ENCODE assay signal across 8 cellular contexts in the genomic region with DNA sequence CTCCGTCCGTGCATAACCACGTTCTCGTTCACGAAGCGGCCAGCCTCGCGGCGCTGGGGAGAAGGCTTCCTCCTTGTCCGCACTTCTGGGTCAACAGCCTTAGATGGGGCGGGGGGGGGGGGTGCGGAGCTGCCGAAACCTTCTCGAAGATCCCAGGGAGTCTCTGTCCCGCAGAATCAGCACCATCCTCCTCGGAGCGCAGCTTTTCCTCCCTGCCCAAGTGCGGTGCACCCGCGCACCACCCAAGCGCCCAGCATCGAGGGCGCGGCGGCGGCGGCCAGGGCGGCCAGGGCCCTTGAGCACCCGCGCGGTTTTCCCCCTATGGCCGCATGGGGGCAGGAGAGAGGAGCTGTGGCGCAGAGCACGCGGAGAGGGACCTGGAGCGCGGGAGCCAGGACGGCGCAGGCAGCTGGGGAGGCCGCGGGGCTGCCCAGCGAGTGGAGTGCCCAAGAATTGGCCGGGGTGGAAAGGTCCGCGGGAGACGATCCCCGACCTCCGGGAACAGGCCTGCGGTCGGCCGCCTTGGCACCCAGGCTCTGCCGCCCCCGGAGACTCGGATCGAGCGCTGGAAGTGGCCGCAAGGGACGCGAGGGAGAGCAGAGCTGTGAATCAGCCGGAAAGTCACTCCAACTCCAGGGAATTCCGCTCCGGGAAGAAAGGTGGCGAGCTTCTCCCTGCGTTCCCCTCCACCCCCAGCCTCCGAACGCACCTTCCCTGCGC. TPM values are rescaled to one million over a fixed set of nuclear protein-coding genes. Genes with fewer than 3 reads are reported as not detected.
DNase-seq lines count a peak whose midpoint lies in the region; TF ChIP-seq lines count a peak whose summit lies in the region.

No MANE protein-coding gene starts in this region.

- TF ChIP-seq POLR2A in transverse colon (IDR thresholded peaks at IDR 0.05): no peak

- peaks cover 2% of the 10 kb centered on the region for H3K9me3 Mint-ChIP-seq in activated naive CD8-positive, alpha-beta T cell treated with anti-CD3 and anti-CD28 coated beads for 36 hours

- peak overlapping the region; percentile 75 for H3K4me2 ChIP-seq in parathyroid adenoma (ENCODE audit: low read length)

- DNase-seq in AG08395 (ENCODE audit: low spot score): peak; percentile 92
- peak; percentile 49 for DNase-seq in GM19238 (ENCODE audit: insufficient read length, low spot score)
- peak; percentile 78 to 87 for DNase-seq in SJCRH30
- peak; percentile 69 for DNase-seq in activated naive CD8-positive, alpha-beta T cell treated with anti-CD3 and anti-CD28 coated beads for 36 hours
- peak; percentile 75 to 90 for DNase-seq in cardiac muscle cell (ENCODE audit: low read depth in 1 of 2, low spot score in 1 of 2)
- peak; percentile 83 for DNase-seq in transverse colon

- H3K79me2 ChIP-seq in parathyroid adenoma: no peaks in the 10 kb centered on the region

- peak overlapping the region; percentile 67 for H3K4me3 ChIP-seq in HUES6 (ENCODE audit: low read depth, low read length)
- H3K4me3 ChIP-seq in SJCRH30: peak overlapping the region; percentile 59
- peak overlapping the region; percentile 31 for H3K4me3 ChIP-seq in cardiac muscle cell
- peak overlapping the region; percentile 36 for H3K4me3 ChIP-seq in parathyroid adenoma (ENCODE audit: low read depth, low read length)
- H3K4me3 ChIP-seq in transverse colon: peak overlapping the region in 3 of 4 donors; percentile 16 to 54 (median 31)

- peak overlapping the region; percentile 94 for H2AFZ ChIP-seq in parathyroid adenoma

- H3K36me3 Mint-ChIP-seq in activated naive CD8-positive, alpha-beta T cell treated with anti-CD3 and anti-CD28 coated beads for 36 hours: no peaks in the 10 kb centered on the region

- H3K27me3 ChIP-seq in HUES6 (ENCODE audit: control insufficient read depth, insufficient read depth, low read length) (peaks cover 58% of the 10 kb centered on the region), SJCRH30 (peaks cover 5% of the 10 kb centered on the region; the same call in 1 of the 2 replicates), cardiac muscle cell (peaks cover 83% of the 10 kb centered on the region), parathyroid adenoma (ENCODE audit: control insufficient read depth, insufficient read depth, low read length) (peaks cover 5% of the 10 kb centered on the region), transverse colon (peaks cover 85% of the 10 kb centered on the region)

- H3K9ac ChIP-seq in HUES6 (ENCODE audit: low read length) (peak overlapping the region; percentile 75), parathyroid adenoma (no peak overlapping the region)

- H3K27ac Mint-ChIP-seq in activated naive CD8-positive, alpha-beta T cell treated with anti-CD3 and anti-CD28 coated beads for 36 hours: no peak overlapping the region

- H3K4me1 ChIP-seq in HUES6 (ENCODE audit: control insufficient read depth, insufficient read depth, low read length) (peaks cover 24% of the 10 kb centered on the region), SJCRH30 (peaks cover 8% of the 10 kb centered on the region; the same call in 1 of the 2 replicates), cardiac muscle cell (ENCODE audit: low read depth) (no peaks in the 10 kb centered on the region), parathyroid adenoma (no peaks in the 10 kb centered on the region), transverse colon (peaks cover 0 to 14% (median 10%) of the 10 kb centered on the region in 4 donors)

- peaks cover 99% of the 10 kb centered on the region for H3K27me3 Mint-ChIP-seq in activated naive CD8-positive, alpha-beta T cell treated with anti-CD3 and anti-CD28 coated beads for 36 hours

- H3K27ac ChIP-seq in HUES6 (ENCODE audit: low read depth, low read length) (no peak overlapping the region), SJCRH30 (peak overlapping the region; percentile 22; the same call in 1 of the 2 replicates), cardiac muscle cell (no peak overlapping the region), parathyroid adenoma (no peak overlapping the region), transverse colon (peak overlapping the region in 1 of 4 donors; percentile 27)

- in situ Hi-C loops in transverse colon (cut with MboI; ENCODE audit: low pct_ligation_motif_present in 1 of 4, low pct_unique_long_range_greater_than_20kb in 1 of 4, low sequenced_read_pairs in 3 of 4): loop anchor here in 3 of 4 donors (10.0 to 25.0 kb wide), 2 partner anchors 221 to 229 kb away; partner anchors contain the start of gene FOXD1 (in 3 of the 3)

- H3K9me3 ChIP-seq in HUES6 (ENCODE audit: control insufficient read depth, insufficient read depth, low read depth, low read length): no peaks in the 10 kb centered on the region
- H3K9me3 ChIP-seq in SJCRH30 (replicated peaks): peaks cover 3% of the 10 kb centered on the region; the same call in 1 of the 2 replicates
- H3K9me3 ChIP-seq in cardiac muscle cell (ENCODE audit: low read depth): no peaks in the 10 kb centered on the region
- H3K9me3 ChIP-seq in parathyroid adenoma (ENCODE audit: control insufficient read depth, low read length): no peaks in the 10 kb centered on the region
- H3K9me3 ChIP-seq in transverse colon: no peaks in the 10 kb centered on the region

- peak overlapping the region; percentile 18 for H3K4me3 Mint-ChIP-seq in activated naive CD8-positive, alpha-beta T cell treated with anti-CD3 and anti-CD28 coated beads for 36 hours

- no peak for TF ChIP-seq EP300 in transverse colon (IDR thresholded peaks at IDR 0.05; ENCODE audit: low read depth)

- peak; percentile 79 for TF ChIP-seq CTCF in cardiac muscle cell (IDR thresholded peaks at IDR 0.05; ENCODE audit: low read depth, low read length)
- TF ChIP-seq CTCF in parathyroid adenoma (IDR thresholded peaks at IDR 0.05): peak; percentile 80
- TF ChIP-seq CTCF in transverse colon (IDR thresholded peaks at IDR 0.05): peak; percentile 76 to 94 (median 89)

- H3K4me1 Mint-ChIP-seq in activated naive CD8-positive, alpha-beta T cell treated with anti-CD3 and anti-CD28 coated beads for 36 hours: peaks cover 12% of the 10 kb centered on the region

- intact Hi-C loops in transverse colon (cut with DNase I; ENCODE audit: low total_unique reads): loop anchor here (5.0 kb wide), 1 partner anchor 236 kb away; no protein-coding TSS in a partner anchor

- H3K36me3 ChIP-seq in HUES6 (ENCODE audit: control insufficient read depth, insufficient read depth, low read length): no peaks in the 10 kb centered on the region
- H3K36me3 ChIP-seq in SJCRH30: no peaks in the 10 kb centered on the region
- H3K36me3 ChIP-seq in cardiac muscle cell: no peaks in the 10 kb centered on the region
- no peaks in the 10 kb centered on the region for H3K36me3 ChIP-seq in parathyroid adenoma (ENCODE audit: control insufficient read depth, insufficient read depth, low read length)
- H3K36me3 ChIP-seq in transverse colon: no peaks in the 10 kb centered on the region

- WGBS in transverse colon (ENCODE audit: low coverage in 1 of 2), 2 donors: 2% methylated on average over 21 of the region's 67 CpGs; no CpG with 5 or more reads in 1 of the 2 donors

RNA-seq across cellular contexts. Expression of gene TMEM174, which starts 43.1 kb away (rescaled TPM):
- total RNA-seq in SJCRH30 (2014; rRNA removed; shearing (Covaris generic)): not detected in 2 replicates
- not detected for total RNA-seq in activated naive CD8-positive, alpha-beta T cell treated with anti-CD3 and anti-CD28 coated beads for 36 hours
- total RNA-seq in cardiac muscle cell (not detected in 2 replicates), transverse colon (under 1 TPM in 1 of 4 donors, not detected in 3; 0.64 TPM)
- not detected in 2 replicates for polyA plus RNA-seq in cardiac muscle cell
